ENCODE assay signal across 8 cellular contexts in genomic region chr18:3499498-3499897, GRCh38. TPM values are rescaled to one million over a fixed set of nuclear protein-coding genes. Genes with fewer than 3 reads are reported as not detected.
DNase-seq lines count a peak whose midpoint lies in the region; ATAC-seq and TF ChIP-seq lines count a peak whose summit lies in the region.

No MANE protein-coding gene starts in this region.

- H3K27ac ChIP-seq in neural progenitor cell: no peak overlapping the region

- H3K36me3 ChIP-seq in neural progenitor cell: no peaks in the 10 kb centered on the region

- H3K27me3 Mint-ChIP-seq in neural progenitor cell (ENCODE audit: insufficient read depth, low read depth): peaks cover 8% of the 10 kb centered on the region

- H3K9ac ChIP-seq in neural progenitor cell: no peak overlapping the region

- no peaks in the 10 kb centered on the region for H4K20me1 ChIP-seq in neural progenitor cell (ENCODE audit: low read depth)

- peaks cover 30% of the 10 kb centered on the region for H3F3A ChIP-seq in neural progenitor cell (ENCODE audit: low read depth)

- H3K4me1 Mint-ChIP-seq in neural progenitor cell: peaks cover 24% of the 10 kb centered on the region

- TF ChIP-seq CTCF in epithelial cell of proximal tubule (conservative IDR thresholded peaks at IDR 0.05; ENCODE audit: low read depth, low read length) (no peak), neural progenitor cell (IDR thresholded peaks at IDR 0.05) (no peak)

- H3K4me3 ChIP-seq in epithelial cell of proximal tubule (ENCODE audit: low read depth, low read length): peak overlapping the region; percentile 42
- H3K4me3 ChIP-seq in neural progenitor cell: peak overlapping the region; percentile 50

- peaks cover 28% of the 10 kb centered on the region for H3K27me3 ChIP-seq in neural progenitor cell

- H3K4me2 ChIP-seq in neural progenitor cell: peak overlapping the region; percentile 89

- no peaks in the 10 kb centered on the region for H3K9me3 Mint-ChIP-seq in neural progenitor cell

- peak overlapping the region; percentile 86 for H3K4me3 Mint-ChIP-seq in neural progenitor cell

- H3K4me1 ChIP-seq in neural progenitor cell: peaks cover 22% of the 10 kb centered on the region

- no peak overlapping the region for H3K27ac Mint-ChIP-seq in neural progenitor cell

- H3K36me3 Mint-ChIP-seq in neural progenitor cell: no peaks in the 10 kb centered on the region

- ATAC-seq in HG03135 (IDR thresholded peaks at IDR 0.05; ENCODE audit: unreplicated experiment): no peak

- DNase-seq in COR-L47 (lab: John Stamatoyannopoulos, UW) (peak; percentile 36), NCI-H2196 treated with DMSO at 0.1 percent for 48 hours (lab: John Stamatoyannopoulos, UW; ENCODE audit: unreplicated experiment) (peak; percentile 65), epithelial cell of proximal tubule (ENCODE audit: low read depth) (no peak), neural progenitor cell (ENCODE audit: low spot score) (peak; percentile 58), NCI-H2171 (lab: John Stamatoyannopoulos, UW) (no peak), NCI-H345 (lab: John Stamatoyannopoulos, UW) (no peak), NCI-H446 treated with DMSO at 0.1 percent for 48 hours (lab: John Stamatoyannopoulos, UW) (no peak)

- H3K79me2 ChIP-seq in neural progenitor cell (ENCODE audit: low read depth): no peaks in the 10 kb centered on the region

- H3K9me3 ChIP-seq in neural progenitor cell (ENCODE audit: low read depth): no peaks in the 10 kb centered on the region

- H2AFZ ChIP-seq in neural progenitor cell (replicated peaks): peak overlapping the region; percentile 87

RNA-seq across cellular contexts. Expression of gene TGIF1, which starts 49.5 kb away (rescaled TPM):
- total RNA-seq in epithelial cell of proximal tubule (165 and 170 TPM in 2 replicates), neural progenitor cell (ENCODE audit: low replicate concordance) (260 and 261 TPM in 2 replicates)

Comparison
In these comparisons a context has a peak if more than half of its experiments do, and no peak if none do; other contexts are left out.
1. DNase-seq: peak in COR-L47 (single experiment), NCI-H2196 treated with DMSO at 0.1 percent for 48 hours (single experiment) and neural progenitor cell (single experiment); none in epithelial cell of proximal tubule (single experiment), NCI-H2171 (single experiment), NCI-H345 (single experiment) and NCI-H446 treated with DMSO at 0.1 percent for 48 hours (single experiment).